Comparison of ENCODE assay signal across 8 cellular contexts in the genomic region with DNA sequence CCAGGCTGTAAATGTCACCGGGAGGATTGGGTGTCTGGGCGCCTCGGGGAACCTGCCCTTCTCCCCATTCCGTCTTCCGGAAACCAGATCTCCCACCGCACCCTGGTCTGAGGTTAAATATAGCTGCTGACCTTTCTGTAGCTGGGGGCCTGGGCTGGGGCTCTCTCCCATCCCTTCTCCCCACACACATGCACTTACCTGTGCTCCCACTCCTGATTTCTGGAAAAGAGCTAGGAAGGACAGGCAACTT. TPM values are rescaled to one million over a fixed set of nuclear protein-coding genes. Genes with fewer than 3 reads are reported as not detected.
DNase-seq lines count a peak whose midpoint lies in the region; ATAC-seq and TF ChIP-seq lines count a peak whose summit lies in the region.

No MANE protein-coding gene starts in this region.

- H3K27ac ChIP-seq in right atrium auricular region = peak overlapping the region; percentile 97 to 99
- peak overlapping the region; percentile 94 to 98 for H3K27ac ChIP-seq in mucosa of rectum (ENCODE audit: low read depth in 2 of 2, low read length in 2 of 2)

- H3K27me3 ChIP-seq in right atrium auricular region (no peaks in the 10 kb centered on the region), mucosa of rectum (ENCODE audit: control insufficient read depth in 2 of 2, insufficient read depth in 2 of 2, low read length in 2 of 2) (no peaks in the 10 kb centered on the region)

- peak overlapping the region; percentile 26 to 94 for H3K9ac ChIP-seq in mucosa of rectum (ENCODE audit: low read depth in 1 of 2, low read length in 2 of 2)

- intact Hi-C loops in cardiac septum (cut with DNase I) = loop anchor here (2.0 kb wide), 1 partner anchor 43 kb away; a partner anchor contains a TSS

- H3K9me3 ChIP-seq in right atrium auricular region (no peaks in the 10 kb centered on the region), mucosa of rectum (ENCODE audit: control insufficient read depth in 2 of 2, low read length in 2 of 2) (no peaks in the 10 kb centered on the region)

- ATAC-seq in GM19351 (IDR thresholded peaks at IDR 0.05; ENCODE audit: unreplicated experiment) = no peak
- ATAC-seq in GM21619 (IDR thresholded peaks at IDR 0.05; ENCODE audit: unreplicated experiment) = no peak
- no peak for ATAC-seq in HG03521 (IDR thresholded peaks at IDR 0.05; ENCODE audit: unreplicated experiment)

- H3K36me3 ChIP-seq in right atrium auricular region (peaks cover 38% of the 10 kb centered on the region), mucosa of rectum (ENCODE audit: control insufficient read depth in 2 of 2, insufficient read depth in 2 of 2, low read length in 2 of 2) (peaks cover 36 to 41% of the 10 kb centered on the region in 2 donors)

- H3K4me1 ChIP-seq in right atrium auricular region (peaks cover 0 to 77% of the 10 kb centered on the region in 2 donors), mucosa of rectum (ENCODE audit: control insufficient read depth in 2 of 2, insufficient read depth in 2 of 2, low read length in 2 of 2) (peaks cover 56 to 59% of the 10 kb centered on the region in 2 donors)

- TF ChIP-seq CTCF in right atrium auricular region (IDR thresholded peaks at IDR 0.05) = no peak
- no peak for TF ChIP-seq CTCF in cardiac fibroblast (IDR thresholded peaks at IDR 0.05; ENCODE audit: low read depth, low read length)

- H3K4me3 ChIP-seq in right atrium auricular region (peak overlapping the region; percentile 84 to 97), cardiac fibroblast (replicated peaks in 1 of 2; ENCODE audit: low read depth in 2 of 2, low read length in 2 of 2) (peak overlapping the region; percentile 97 to 99), mucosa of rectum (ENCODE audit: low read length in 2 of 2) (peak overlapping the region; percentile 93 to 94)

- DNase-seq in right atrium auricular region (ENCODE audit: low spot score) (no peak), cardiac septum (ENCODE audit: low spot score) (no peak), cardiac fibroblast (ENCODE audit: low read depth in 2 of 2) (no peak), LoVo (ENCODE audit: low spot score) (no peak)

RNA-seq across cellular contexts. Expression of a gene that starts 1.3 kb away (rescaled TPM):
- total RNA-seq in right atrium auricular region (1,000 to 10,000 TPM; 4,693 to 5,476 TPM), cardiac septum (4,827 TPM)

RNA-seq across cellular contexts. Expression of a gene that starts 20.2 kb away (rescaled TPM):
- 10 to 100 TPM; 12.3 to 13.2 TPM for total RNA-seq in right atrium auricular region
- 24.8 TPM for total RNA-seq in cardiac septum

RNA-seq across cellular contexts. Expression of a gene that starts 32.5 kb away (rescaled TPM):
- 10 to 100 TPM; 17.7 to 17.9 TPM for total RNA-seq in right atrium auricular region
- 18.5 TPM for total RNA-seq in cardiac septum

RNA-seq across cellular contexts. Expression of a gene that starts 41.7 kb away (rescaled TPM):
- 10 to 100 TPM; 11.6 to 53.5 TPM for total RNA-seq in right atrium auricular region
- 12.0 TPM for total RNA-seq in cardiac septum

RNA-seq across cellular contexts. Expression of a gene that starts 42.6 kb away (rescaled TPM):
- total RNA-seq in right atrium auricular region (100 to 1,000 TPM in 1 of 2 donors, 10 to 100 TPM in 1; 87.7 to 104 TPM), cardiac septum (174 TPM)
